8 cellular contexts compared by ENCODE assay signal in genomic region chr12:57276935-57277563, GRCh38. TPM values are rescaled to one million over a fixed set of nuclear protein-coding genes. Genes with fewer than 3 reads are reported as not detected.
A peak's percentile ranks its signal among the peaks of the same experiment; 100 is the strongest.
DNase-seq lines count a peak whose midpoint lies in the region; ATAC-seq and TF ChIP-seq lines count a peak whose summit lies in the region.

No MANE protein-coding gene starts in this region.

- no peak overlapping the region for H2AFZ ChIP-seq in DND-41 (ENCODE audit: low read depth, low read length)

- no peaks in the 10 kb centered on the region for H3K79me2 ChIP-seq in DND-41 (ENCODE audit: insufficient read depth, low read length)

- peak; percentile 57 for TF ChIP-seq CTCF in DND-41 (IDR thresholded peaks at IDR 0.05; ENCODE audit: borderline replicate concordance, extremely low read depth, low read length, poor library complexity, severe bottlenecking)

- DNase-seq in DND-41 (peak; percentile 37), HT1080 (ENCODE audit: low read depth) (peak; percentile 32), adipocyte (ENCODE audit: low read depth) (peak; percentile 40), myocyte (ENCODE audit: low read depth) (peak; percentile 55), NCI-H1105 (lab: John Stamatoyannopoulos, UW) (no peak), NCI-H187 (lab: John Stamatoyannopoulos, UW) (no peak), hypothalamus (lab: John Stamatoyannopoulos, UW) (no peak)

- H3K4me3 ChIP-seq in DND-41 (ENCODE audit: low read depth in 1 of 2, low read length in 2 of 2) (no peak overlapping the region), adipocyte (ENCODE audit: low read length) (no peak overlapping the region)

- no peak overlapping the region for H3K4me2 ChIP-seq in DND-41 (ENCODE audit: insufficient read depth, low read length)

- H3K9me3 ChIP-seq in DND-41 (ENCODE audit: insufficient read depth, low read length, severe bottlenecking) (no peaks in the 10 kb centered on the region), adipocyte (ENCODE audit: control insufficient read depth, low read length) (no peaks in the 10 kb centered on the region)

- no peaks in the 10 kb centered on the region for H4K20me1 ChIP-seq in DND-41 (ENCODE audit: insufficient read depth, low read length)

- H3K27ac ChIP-seq in DND-41 (ENCODE audit: low read length) = no peak overlapping the region

- H3K27me3 ChIP-seq in DND-41 (ENCODE audit: insufficient read depth, low read length, poor library complexity) = no peaks in the 10 kb centered on the region
- no peaks in the 10 kb centered on the region for H3K27me3 ChIP-seq in adipocyte (replicated peaks; ENCODE audit: control insufficient read depth, insufficient read depth, low read length)

- H3K9ac ChIP-seq in DND-41 (ENCODE audit: low read depth, low read length) = no peak overlapping the region
- no peak overlapping the region for H3K9ac ChIP-seq in adipocyte (ENCODE audit: low read length)

- peaks cover 22% of the 10 kb centered on the region for H3K4me1 ChIP-seq in DND-41 (ENCODE audit: insufficient read depth, low read length)
- peaks cover 23% of the 10 kb centered on the region for H3K4me1 ChIP-seq in adipocyte (ENCODE audit: control insufficient read depth, insufficient read depth, low read length)

- H3K36me3 ChIP-seq in DND-41 (ENCODE audit: insufficient read depth, low read length) = peaks cover 66% of the 10 kb centered on the region
- peaks cover 34% of the 10 kb centered on the region for H3K36me3 ChIP-seq in adipocyte (ENCODE audit: control insufficient read depth, insufficient read depth, low read length, severe bottlenecking)

- ATAC-seq in DND-41 (ENCODE audit: insufficient read depth, low read depth) (no peak), GM21737 (IDR thresholded peaks at IDR 0.05; ENCODE audit: unreplicated experiment) (no peak)

RNA-seq across cellular contexts. Expression of gene STAC3, which starts 26.1 kb away (rescaled TPM):
- 0.10 and 0.27 TPM in 2 replicates for total RNA-seq in HT1080 (2014; rRNA removed; shearing (Covaris generic))
- 0.52 and 0.65 TPM in 2 replicates for polyA plus RNA-seq in HT1080 (2015; cell fraction: cytosol; rRNA removed)
- polyA plus RNA-seq in HT1080 (2015; cell fraction: nucleus; rRNA removed) = 0.72 and 1.9 TPM in 2 replicates
- 594 and 728 TPM in 2 replicates for total RNA-seq in myocyte
- polyA plus RNA-seq in myocyte (2012) = 337 TPM

RNA-seq across cellular contexts. Expression of gene SHMT2, which starts 47.5 kb away (rescaled TPM):
- total RNA-seq in HT1080 (2014; rRNA removed; shearing (Covaris generic)) = 263 and 293 TPM in 2 replicates
- 324 and 347 TPM in 2 replicates for polyA plus RNA-seq in HT1080 (2015; cell fraction: cytosol; rRNA removed)
- polyA plus RNA-seq in HT1080 (2015; cell fraction: nucleus; rRNA removed) = 477 and 488 TPM in 2 replicates
- 147 and 153 TPM in 2 replicates for total RNA-seq in myocyte
- polyA plus RNA-seq in myocyte (2012) = 292 TPM

Comparison
In these comparisons a context has a peak if more than half of its experiments do, and no peak if none do; other contexts are left out.
1. DNase-seq: peak in DND-41 (single experiment), HT1080 (single experiment), adipocyte (single experiment) and myocyte (single experiment); none in NCI-H1105 (single experiment), NCI-H187 (0 of 2) and hypothalamus (0 of 51).
2. RNA of gene STAC3, which starts 26.1 kb away (total RNA-seq): 594 to 728 TPM in myocyte; 0.10 to 0.27 TPM in HT1080; every median in the first group is over 100 times any median in the second.